23 cellular contexts compared by ENCODE assay signal in genomic region chr19:8573316-8573715, GRCh38. TPM values are rescaled to one million over a fixed set of nuclear protein-coding genes. Genes with fewer than 3 reads are reported as not detected.
DNase-seq lines count a peak whose midpoint lies in the region; ATAC-seq and TF ChIP-seq lines count a peak whose summit lies in the region.
"Had no signal": no experiment of that assay in that cellular context is flagged by ENCODE, and none has a peak within 500 bp of the region (broad histone marks: within the 10 kb centered on the region; RNA-seq: fewer than 3 reads in every experiment).

No MANE protein-coding gene starts in this region.

- H3K36me3 ChIP-seq in IMR-90 (ENCODE audit: control insufficient read depth, insufficient read depth, low read length) (no peaks in the 10 kb centered on the region), esophagus squamous epithelium (no peaks in the 10 kb centered on the region)
- H3K36me3 ChIP-seq: gastrocnemius medialis, right atrium auricular region had no signal

- H3K4me1 ChIP-seq in IMR-90 (ENCODE audit: control insufficient read depth, insufficient read depth, low read length), result peaks cover 17% of the 10 kb centered on the region
- peaks cover 5 to 62% (median 10%) of the 10 kb centered on the region in 3 donors for H3K4me1 ChIP-seq in esophagus squamous epithelium
- H3K4me1 ChIP-seq: Caco-2, gastrocnemius medialis, right atrium auricular region had no signal

- H3K4me3 ChIP-seq in IMR-90 (ENCODE audit: insufficient read depth, low read depth, low read length), result no peak overlapping the region
- H3K4me3 ChIP-seq in esophagus squamous epithelium, result no peak overlapping the region
- H3K4me3 ChIP-seq: gastrocnemius medialis, GM23338, right atrium auricular region had no signal

- H2BK20ac ChIP-seq in IMR-90 (ENCODE audit: low read depth, low read length), result no peak overlapping the region

- H3K9me3 ChIP-seq in IMR-90 (ENCODE audit: control insufficient read depth, insufficient read depth, low read length) (no peaks in the 10 kb centered on the region), esophagus squamous epithelium (no peaks in the 10 kb centered on the region)
- H3K9me3 ChIP-seq: Caco-2, gastrocnemius medialis, right atrium auricular region had no signal

- no peak for DNase-seq in activated T-cell treated with anti-CD3 and anti-CD28 coated beads, Interleukin-2, amount 50 U/mL, for 4 hours
- no peak for DNase-seq in activated T-cell treated with anti-CD3 and anti-CD28 coated beads, Interleukin-2, amount 50 U/mL, for 1 hour
- no peak for DNase-seq in IMR-90
- DNase-seq in activated T-helper 2 cell treated with anti-CD3 and anti-CD28 coated beads, Interferon-gamma antibody, Interleukin-2, Interleukin-4, amounts not matched to agents 10 μg/mL and 5 μg/mL and 100 μg/mL, durations not matched to agents 14 hours and 24 hours and 36 hours (ENCODE audit: low spot score), result no peak
- DNase-seq in natural killer cell, result peak; percentile 65
- no peak for DNase-seq in midbrain (lab: John Stamatoyannopoulos, UW)
- no peak for DNase-seq in DMS53 treated with DMSO at 0.1 percent for 48 hours (lab: John Stamatoyannopoulos, UW; ENCODE audit: unreplicated experiment)
- no peak for DNase-seq in esophagus squamous epithelium (lab: John Stamatoyannopoulos, UW)
- DNase-seq: Caco-2, dermis blood vessel endothelial cell, EL, gastrocnemius medialis, MM.1S, NCI-H2029, NCI-H446, RPMI8226 had no signal

- no peak overlapping the region for H3K23ac ChIP-seq in IMR-90 (ENCODE audit: low read depth, low read length)

- dilution Hi-C loops in IMR-90 (cut with HindIII; ENCODE audit: low sequenced_read_pairs, unreplicated experiment), result no loop called here

- H4K20me1 ChIP-seq in IMR-90 (ENCODE audit: insufficient read depth, low read length), result no peaks in the 10 kb centered on the region

- in situ Hi-C loops in IMR-90 (cut with MboI; ENCODE audit: low sequenced_read_pairs), result loop anchor here (5.0 kb wide), 1 partner anchor 231 kb away; the partner anchor contains the start of gene KANK3

- no peak overlapping the region for H2AK9ac ChIP-seq in IMR-90 (replicated peaks; ENCODE audit: low read depth, low read length, poor library complexity)

- no peak overlapping the region for H4K91ac ChIP-seq in IMR-90 (ENCODE audit: insufficient read depth, low read depth, low read length)

- H3K36me3 Mint-ChIP-seq in activated T-cell treated with anti-CD3 and anti-CD28 coated beads, Interleukin-2, amount 50 U/mL, for 4 hours (ENCODE audit: insufficient read depth), result peaks cover 4% of the 10 kb centered on the region
- peaks cover 34% of the 10 kb centered on the region for H3K36me3 Mint-ChIP-seq in activated T-helper 2 cell treated with anti-CD3 and anti-CD28 coated beads, Interferon-gamma antibody, Interleukin-2, Interleukin-4, amounts not matched to agents 10 μg/mL and 5 μg/mL and 100 μg/mL, durations not matched to agents 14 hours and 24 hours and 36 hours (ENCODE audit: low read depth)
- H3K36me3 Mint-ChIP-seq in natural killer cell, result no peaks in the 10 kb centered on the region

- H3K9ac ChIP-seq in IMR-90 (ENCODE audit: low read depth, low read length), result no peak overlapping the region

- peaks cover 4% of the 10 kb centered on the region for H3K9me3 Mint-ChIP-seq in activated T-cell treated with anti-CD3 and anti-CD28 coated beads, Interleukin-2, amount 50 U/mL, for 4 hours
- no peaks in the 10 kb centered on the region for H3K9me3 Mint-ChIP-seq in activated T-helper 2 cell treated with anti-CD3 and anti-CD28 coated beads, Interferon-gamma antibody, Interleukin-2, Interleukin-4, amounts not matched to agents 10 μg/mL and 5 μg/mL and 100 μg/mL, durations not matched to agents 14 hours and 24 hours and 36 hours
- H3K9me3 Mint-ChIP-seq in natural killer cell, result no peaks in the 10 kb centered on the region
- H3K9me3 Mint-ChIP-seq: GM23338 had no signal

- TF ChIP-seq CTCF in IMR-90 (conservative IDR thresholded peaks at IDR 0.05; ENCODE audit: low read depth, low read length), result no peak
- TF ChIP-seq CTCF in natural killer cell (IDR thresholded peaks at IDR 0.05), result no peak
- TF ChIP-seq CTCF in esophagus squamous epithelium (IDR thresholded peaks at IDR 0.05), result no peak

- no peak overlapping the region for H2BK5ac ChIP-seq in IMR-90 (ENCODE audit: low read depth, low read length, poor library complexity, severe bottlenecking)

- BruUV-seq in IMR-90 (replicated peaks; lab: Mats Ljungman, UMichigan), result no TSS peak

- no peak overlapping the region for H3K27ac ChIP-seq in IMR-90 (ENCODE audit: insufficient read depth, low read length)
- no peak overlapping the region for H3K27ac ChIP-seq in esophagus squamous epithelium
- H3K27ac ChIP-seq: gastrocnemius medialis, right atrium auricular region had no signal

- H3K27me3 ChIP-seq in IMR-90 (ENCODE audit: control insufficient read depth, insufficient read depth, low read length) (no peaks in the 10 kb centered on the region), esophagus squamous epithelium (peaks cover 0 to 22% (median 0%) of the 10 kb centered on the region in 4 donors)
- H3K27me3 ChIP-seq: right atrium auricular region had no signal

- H2BK15ac ChIP-seq in IMR-90 (ENCODE audit: low read depth, low read length), result no peak overlapping the region

- H3K4me3 Mint-ChIP-seq in activated T-cell treated with anti-CD3 and anti-CD28 coated beads, Interleukin-2, amount 50 U/mL, for 4 hours, result peak overlapping the region; percentile 77
- H3K4me3 Mint-ChIP-seq in activated T-helper 2 cell treated with anti-CD3 and anti-CD28 coated beads, Interferon-gamma antibody, Interleukin-2, Interleukin-4, amounts not matched to agents 10 μg/mL and 5 μg/mL and 100 μg/mL, durations not matched to agents 14 hours and 24 hours and 36 hours (ENCODE audit: low read depth), result peak overlapping the region; percentile 62
- H3K4me3 Mint-ChIP-seq in natural killer cell, result peak overlapping the region; percentile 91
- H3K4me3 Mint-ChIP-seq: GM23338 had no signal

- WGBS in IMR-90 (ENCODE audit: extremely low coverage in 2 of 2, insufficient read length in 1 of 2), 2 experiments, result 90% methylated on average over 3 of the region's 7 CpGs; no CpG with 5 or more reads in 1 of the 2 experiments
- WGBS in esophagus squamous epithelium, 2 donors, result 78 to 91% methylated on average over 4 to 5 of the region's 7 CpGs

- H3K4me1 Mint-ChIP-seq in activated T-cell treated with anti-CD3 and anti-CD28 coated beads, Interleukin-2, amount 50 U/mL, for 4 hours (ENCODE audit: low read depth), result peaks cover 97% of the 10 kb centered on the region
- H3K4me1 Mint-ChIP-seq in activated T-helper 2 cell treated with anti-CD3 and anti-CD28 coated beads, Interferon-gamma antibody, Interleukin-2, Interleukin-4, amounts not matched to agents 10 μg/mL and 5 μg/mL and 100 μg/mL, durations not matched to agents 14 hours and 24 hours and 36 hours (ENCODE audit: low read depth), result peaks cover 70% of the 10 kb centered on the region
- H3K4me1 Mint-ChIP-seq in natural killer cell, result peaks cover 74 to 94% of the 10 kb centered on the region in 2 donors

- no peak overlapping the region for H3K14ac ChIP-seq in IMR-90 (replicated peaks; ENCODE audit: low read depth, low read length)

- H2AFZ ChIP-seq in IMR-90 (replicated peaks; ENCODE audit: low read length, poor library complexity), result no peak overlapping the region
- H2AFZ ChIP-seq: GM23338 had no signal

- peak in 1 of 2 donors; percentile 18 for ATAC-seq in activated T-cell treated with anti-CD3 and anti-CD28 coated beads, Interleukin-2, amount 50 U/mL, for 4 hours
- ATAC-seq in IMR-90 (ENCODE audit: low read depth), result no peak
- ATAC-seq in natural killer cell, result peak; percentile 11 to 40 (median 21)
- ATAC-seq: gastrocnemius medialis, GM23338, HepG2 had no signal

- peak overlapping the region; percentile 20; the same call in 1 of the 2 replicates for H2AK5ac ChIP-seq in IMR-90 (ENCODE audit: low read depth, low read length)

- no peak for TF ChIP-seq RAD21 in IMR-90 (IDR thresholded peaks at IDR 0.05; ENCODE audit: low read length)

- peaks cover 27% of the 10 kb centered on the region for H3K9me1 ChIP-seq in IMR-90 (ENCODE audit: insufficient read depth, low read length)

- no peak overlapping the region for H3K4ac ChIP-seq in IMR-90 (ENCODE audit: low read depth, low read length)

- H4K5ac ChIP-seq in IMR-90 (ENCODE audit: low read depth, low read length), result no peak overlapping the region

- CTCF ChIA-PET in IMR-90 (lab: Yijun Ruan, JAX), result no interaction called here

- peaks cover 0 to 15% of the 10 kb centered on the region in 2 experiments; a peak in 2 of 4 replicates for H3K79me1 ChIP-seq in IMR-90 (ENCODE audit: low read depth in 1 of 2, low read length in 2 of 2)

- POLR2A ChIA-PET in IMR-90 (lab: Charles Lee; ENCODE audit: unreplicated experiment), result no interaction called here

- TF ChIP-seq POLR2A in IMR-90 (IDR thresholded peaks at IDR 0.05; ENCODE audit: low read depth, low read length) (no peak), esophagus squamous epithelium (IDR thresholded peaks at IDR 0.05) (no peak)

- H3K27me3 Mint-ChIP-seq in activated T-cell treated with anti-CD3 and anti-CD28 coated beads, Interleukin-2, amount 50 U/mL, for 4 hours (ENCODE audit: low read depth), result no peaks in the 10 kb centered on the region
- no peaks in the 10 kb centered on the region for H3K27me3 Mint-ChIP-seq in activated T-helper 2 cell treated with anti-CD3 and anti-CD28 coated beads, Interferon-gamma antibody, Interleukin-2, Interleukin-4, amounts not matched to agents 10 μg/mL and 5 μg/mL and 100 μg/mL, durations not matched to agents 14 hours and 24 hours and 36 hours (ENCODE audit: low read depth)
- no peaks in the 10 kb centered on the region for H3K27me3 Mint-ChIP-seq in natural killer cell (ENCODE audit: low read depth in 2 of 2)

- H3K4me2 ChIP-seq in IMR-90 (ENCODE audit: low read depth, low read length), result no peak overlapping the region
- H3K4me2 ChIP-seq: GM23338 had no signal

- no peak overlapping the region for H2BK120ac ChIP-seq in IMR-90 (ENCODE audit: low read depth, low read length)

- intact Hi-C loops in IMR-90 (cut with micrococcal nuclease) (no loop called here), natural killer cell (cut with micrococcal nuclease) (no loop called here), esophagus squamous epithelium (cut with DNase I) (no loop called here)
- intact Hi-C loops in activated T-helper 2 cell treated with anti-CD3 and anti-CD28 coated beads, Interferon-gamma antibody, Interleukin-2, Interleukin-4, amounts not matched to agents 10 μg/mL and 5 μg/mL and 100 μg/mL, durations not matched to agents 14 hours and 24 hours and 36 hours (cut with micrococcal nuclease), result no loop called here

- H4K8ac ChIP-seq in IMR-90 (ENCODE audit: low read depth in 2 of 2, low read length in 2 of 2), result no peak overlapping the region

- H3K18ac ChIP-seq in IMR-90 (ENCODE audit: low read depth, low read length), result no peak overlapping the region

- H3K56ac ChIP-seq in IMR-90 (ENCODE audit: extremely low read depth, insufficient read depth, low read length), result no peak overlapping the region

- H3K27ac Mint-ChIP-seq in activated T-helper 2 cell treated with anti-CD3 and anti-CD28 coated beads, Interferon-gamma antibody, Interleukin-2, Interleukin-4, amounts not matched to agents 10 μg/mL and 5 μg/mL and 100 μg/mL, durations not matched to agents 14 hours and 24 hours and 36 hours, result peak overlapping the region; percentile 57
- peak overlapping the region; percentile 90 to 97 for H3K27ac Mint-ChIP-seq in natural killer cell
- H3K27ac Mint-ChIP-seq: GM23338 had no signal

RNA-seq across cellular contexts. Expression of gene MYO1F, which starts 3.9 kb away (rescaled TPM):
- 1 to 10 TPM; 4.6 to 8.0 (median 6.6) TPM for total RNA-seq in activated T-cell treated with anti-CD3 and anti-CD28 coated beads, Interleukin-2, amount 50 U/mL, for 4 hours
- total RNA-seq in IMR-90 (2012; rRNA removed) (under 0.01 and 0.18 TPM in 2 replicates), natural killer cell (1,000 to 10,000 TPM in 2 of 3 donors, 100 to 1,000 TPM in 1; 971 to 1,223 (median 1,014) TPM), esophagus squamous epithelium (10 to 100 TPM in 2 of 4 donors, 1 to 10 TPM in 2; 1.6 to 14.3 (median 8.5) TPM)
- polyA plus RNA-seq in IMR-90 (2012; rRNA removed), result 0.14 TPM in 2 replicates
- 0.19 and 0.21 TPM in 2 replicates for polyA plus RNA-seq in IMR-90 (2012; cell fraction: cytosol; rRNA removed)
- polyA plus RNA-seq in IMR-90 (2012; cell fraction: nucleus; rRNA removed; ENCODE audit: low replicate concordance), result 0.32 and 0.54 TPM in 2 replicates
- 43.9 and 47.4 TPM in 2 replicates for total RNA-seq in activated T-helper 2 cell treated with anti-CD3 and anti-CD28 coated beads, Interferon-gamma antibody, Interleukin-2, Interleukin-4, amounts not matched to agents 10 μg/mL and 5 μg/mL and 100 μg/mL, durations not matched to agents 14 hours and 24 hours and 36 hours
- total RNA-seq: bronchial epithelial cell had no signal

RNA-seq across cellular contexts. Expression of gene ADAMTS10, which starts 37.2 kb away (rescaled TPM):
- 1 to 10 TPM; 1.1 to 3.1 (median 1.5) TPM for total RNA-seq in activated T-cell treated with anti-CD3 and anti-CD28 coated beads, Interleukin-2, amount 50 U/mL, for 4 hours
- total RNA-seq in IMR-90 (2012; rRNA removed) (2.8 and 3.4 TPM in 2 replicates), natural killer cell (100 to 1,000 TPM; 159 to 286 (median 203) TPM), esophagus squamous epithelium (1 to 10 TPM; 2.0 to 8.8 (median 3.6) TPM)
- 11.5 and 15.1 TPM in 2 replicates for polyA plus RNA-seq in IMR-90 (2012; rRNA removed)
- 5.2 and 8.3 TPM in 2 replicates for polyA plus RNA-seq in IMR-90 (2012; cell fraction: cytosol; rRNA removed)
- 168 and 325 TPM in 2 replicates for polyA plus RNA-seq in IMR-90 (2012; cell fraction: nucleus; rRNA removed; ENCODE audit: low replicate concordance)
- total RNA-seq in activated T-helper 2 cell treated with anti-CD3 and anti-CD28 coated beads, Interferon-gamma antibody, Interleukin-2, Interleukin-4, amounts not matched to agents 10 μg/mL and 5 μg/mL and 100 μg/mL, durations not matched to agents 14 hours and 24 hours and 36 hours, result 0.71 and 0.80 TPM in 2 replicates
- total RNA-seq: bronchial epithelial cell had no signal

RNA-seq across cellular contexts. Expression of gene NFILZ, which starts 57.1 kb away (rescaled TPM):
- total RNA-seq in activated T-cell treated with anti-CD3 and anti-CD28 coated beads, Interleukin-2, amount 50 U/mL, for 4 hours, result not detected
- not detected in 2 replicates for total RNA-seq in IMR-90 (2012; rRNA removed)
- not detected in 2 replicates for polyA plus RNA-seq in IMR-90 (2012; rRNA removed)
- polyA plus RNA-seq in IMR-90 (2012; cell fraction: cytosol; rRNA removed), result not detected in 2 replicates
- polyA plus RNA-seq in IMR-90 (2012; cell fraction: nucleus; rRNA removed; ENCODE audit: low replicate concordance), result not detected in 2 replicates
- not detected in 2 replicates for total RNA-seq in activated T-helper 2 cell treated with anti-CD3 and anti-CD28 coated beads, Interferon-gamma antibody, Interleukin-2, Interleukin-4, amounts not matched to agents 10 μg/mL and 5 μg/mL and 100 μg/mL, durations not matched to agents 14 hours and 24 hours and 36 hours
- total RNA-seq in natural killer cell, result not detected
- total RNA-seq in esophagus squamous epithelium, result not detected
- total RNA-seq: bronchial epithelial cell, Caco-2, dermis blood vessel endothelial cell, epithelial cell of proximal tubule, gastrocnemius medialis, GM23338, HepG2, osteoblast, right atrium auricular region, ureter had no signal
- polyA plus RNA-seq: GM23338, HepG2 had no signal

RNA-seq across cellular contexts. Expression of gene ZNF414, which starts 59.3 kb away (rescaled TPM):
- 10 to 100 TPM; 27.8 to 31.2 (median 29.4) TPM for total RNA-seq in activated T-cell treated with anti-CD3 and anti-CD28 coated beads, Interleukin-2, amount 50 U/mL, for 4 hours
- 1.1 and 3.2 TPM in 2 replicates for total RNA-seq in IMR-90 (2012; rRNA removed)
- 14.2 and 20.8 TPM in 2 replicates for polyA plus RNA-seq in IMR-90 (2012; rRNA removed)
- polyA plus RNA-seq in IMR-90 (2012; cell fraction: cytosol; rRNA removed), result 28.7 and 38.5 TPM in 2 replicates
- polyA plus RNA-seq in IMR-90 (2012; cell fraction: nucleus; rRNA removed; ENCODE audit: low replicate concordance), result 35.8 and 108 TPM in 2 replicates
- 22.5 and 23.6 TPM in 2 replicates for total RNA-seq in activated T-helper 2 cell treated with anti-CD3 and anti-CD28 coated beads, Interferon-gamma antibody, Interleukin-2, Interleukin-4, amounts not matched to agents 10 μg/mL and 5 μg/mL and 100 μg/mL, durations not matched to agents 14 hours and 24 hours and 36 hours
- total RNA-seq in natural killer cell, result 10 to 100 TPM; 42.1 to 46.4 (median 42.3) TPM
- total RNA-seq in esophagus squamous epithelium, result 10 to 100 TPM in 3 of 4 donors, 1 to 10 TPM in 1; 4.0 to 29.9 (median 19.4) TPM

Comparison
In these comparisons a context has a peak if more than half of its experiments do, and no peak if none do; other contexts are left out.
1. RNA of gene MYO1F, which starts 3.9 kb away (total RNA-seq): 971 to 1,223 TPM in natural killer cell; 43.9 to 47.4 TPM in activated T-helper 2 cell treated with anti-CD3 and anti-CD28 coated beads, Interferon-gamma antibody, Interleukin-2, Interleukin-4, amounts not matched to agents 10 μg/mL and 5 μg/mL and 100 μg/mL, durations not matched to agents 14 hours and 24 hours and 36 hours, 1.6 to 14.3 TPM in esophagus squamous epithelium, 4.6 to 8.0 TPM in activated T-cell treated with anti-CD3 and anti-CD28 coated beads, Interleukin-2, amount 50 U/mL, for 4 hours and under 0.01 to 0.18 TPM in IMR-90; every median in the first group is over 10 times any median in the second.
2. RNA of gene ADAMTS10, which starts 37.2 kb away (total RNA-seq): 159 to 286 TPM in natural killer cell; 2.0 to 8.8 TPM in esophagus squamous epithelium, 2.8 to 3.4 TPM in IMR-90, 1.1 to 3.1 TPM in activated T-cell treated with anti-CD3 and anti-CD28 coated beads, Interleukin-2, amount 50 U/mL, for 4 hours and 0.71 to 0.80 TPM in activated T-helper 2 cell treated with anti-CD3 and anti-CD28 coated beads, Interferon-gamma antibody, Interleukin-2, Interleukin-4, amounts not matched to agents 10 μg/mL and 5 μg/mL and 100 μg/mL, durations not matched to agents 14 hours and 24 hours and 36 hours; every median in the first group is over 10 times any median in the second.
3. Peak in every context shown above with its lines, with median percentiles within 50 percentile points of each other: H3K4me3 Mint-ChIP-seq.